6 cellular contexts compared by ENCODE assay signal in the genomic region with DNA sequence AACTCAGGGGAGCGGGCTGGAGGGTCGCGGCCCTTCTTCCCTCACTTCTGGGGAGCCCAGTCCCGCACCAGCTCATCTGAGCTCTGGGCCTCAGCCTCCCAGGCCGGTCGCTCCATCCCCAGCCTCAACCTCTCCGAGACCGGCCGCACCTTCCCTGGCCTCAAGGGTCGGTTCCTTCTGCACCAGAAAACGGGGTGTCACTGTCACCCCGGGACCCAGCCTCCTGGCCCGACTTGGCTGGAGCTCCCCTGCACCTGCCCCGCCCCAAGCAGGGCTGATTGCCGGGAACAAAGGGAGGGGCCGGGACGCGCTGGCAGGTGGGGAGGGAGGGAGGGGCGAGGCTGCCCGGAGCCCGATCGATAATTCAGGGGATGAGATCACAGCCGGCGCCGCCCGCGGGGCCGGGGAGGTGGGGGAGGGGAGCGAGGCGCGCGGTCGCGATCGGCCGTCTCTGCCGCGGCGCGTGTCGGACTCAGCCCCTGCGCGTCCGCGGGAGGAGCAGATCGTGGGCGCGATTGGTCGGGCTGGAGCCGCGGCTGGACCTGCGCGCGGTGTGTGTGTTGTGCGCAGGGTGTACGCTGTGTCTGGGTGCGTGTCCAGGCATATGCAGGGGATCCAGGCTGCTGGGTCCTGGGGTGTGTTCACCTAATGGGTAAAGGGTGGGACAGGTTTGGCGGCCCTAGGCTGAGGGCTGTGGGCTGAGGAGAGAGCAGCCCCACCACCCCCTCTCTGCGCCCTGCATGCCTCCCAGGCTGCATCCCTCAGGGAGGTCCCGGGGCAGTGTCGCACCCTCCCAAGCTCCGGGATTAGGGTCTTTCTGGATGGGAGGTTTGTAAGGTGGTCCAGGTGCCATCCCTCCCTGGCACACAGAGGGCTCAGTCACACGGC. TPM values are rescaled to one million over a fixed set of nuclear protein-coding genes. Genes with fewer than 3 reads are reported as not detected.
A peak's percentile ranks its signal among the peaks of the same experiment; 100 is the strongest.
DNase-seq lines count a peak whose midpoint lies in the region; ATAC-seq and TF ChIP-seq lines count a peak whose summit lies in the region.

No MANE protein-coding gene starts in this region.

- 14 to 35% methylated on average over 5 to 7 of the region's 63 CpGs for WGBS in esophagus squamous epithelium, 2 donors

- H3K27me3 ChIP-seq in esophagus squamous epithelium (peaks cover 0 to 46% (median 0%) of the 10 kb centered on the region in 4 donors), A673 (replicated peaks; ENCODE audit: insufficient read depth, low read depth, low read length, poor library complexity) (peaks cover 24% of the 10 kb centered on the region)

- no peaks in the 10 kb centered on the region for H3K9me3 ChIP-seq in esophagus squamous epithelium
- no peaks in the 10 kb centered on the region for H3K9me3 ChIP-seq in A673 (ENCODE audit: low read depth, low read length, poor library complexity, severe bottlenecking)

- ATAC-seq in HG02678 (IDR thresholded peaks at IDR 0.05; ENCODE audit: unreplicated experiment): no peak

- no TSS peak for BruUV-seq in A673 (replicated peaks; lab: Mats Ljungman, UMichigan)

- CTCF ChIA-PET in A673 (lab: Charles Lee): interaction anchor here (0.6 kb wide), 1 partner anchor 118 kb away, joined by 3 read pairs; no protein-coding TSS in a partner anchor

- H3K27ac ChIP-seq in esophagus squamous epithelium (peak overlapping the region in 2 of 4 donors; percentile 29 to 88), A673 (ENCODE audit: low read depth, low read length, poor library complexity, severe bottlenecking) (no peak overlapping the region)

- no peak for TF ChIP-seq CTCF in esophagus squamous epithelium (IDR thresholded peaks at IDR 0.05)
- no peak for TF ChIP-seq CTCF in A673 (conservative IDR thresholded peaks at IDR 0.05; ENCODE audit: low read depth, low read length)

- POLR2A ChIA-PET in A673 (lab: Charles Lee; ENCODE audit: low non-redundant PET): no interaction called here

- TF ChIP-seq POLR2A in esophagus squamous epithelium (IDR thresholded peaks at IDR 0.05): no peak

- H3K36me3 ChIP-seq in esophagus squamous epithelium (no peaks in the 10 kb centered on the region), A673 (ENCODE audit: insufficient read depth, low read length, poor library complexity, severe bottlenecking) (no peaks in the 10 kb centered on the region)

- H3K4me1 ChIP-seq in esophagus squamous epithelium (peaks cover 10 to 28% (median 15%) of the 10 kb centered on the region in 3 donors), A673 (ENCODE audit: insufficient read depth, low read length, poor library complexity, severe bottlenecking) (no peaks in the 10 kb centered on the region)

- intact Hi-C loops in esophagus squamous epithelium (cut with DNase I): no loop called here
- intact Hi-C loops in A673 (cut with micrococcal nuclease; ENCODE audit: unreplicated experiment): no loop called here

- H3K4me3 ChIP-seq in esophagus squamous epithelium (peak overlapping the region; percentile 26 to 87 (median 66)), A673 (ENCODE audit: low read depth, low read length, poor library complexity, severe bottlenecking) (no peak overlapping the region)

- peak; percentile 29 for DNase-seq in activated T-cell treated with anti-CD3 and anti-CD28 coated beads, Interleukin-2, amount 50 U/mL, for 1 hour
- DNase-seq in activated T-cell treated with anti-CD3 and anti-CD28 coated beads for 4 hours (no peak), esophagus squamous epithelium (lab: John Stamatoyannopoulos, UW) (no peak), A673 (ENCODE audit: low spot score) (no peak)
- peak; percentile 28 for DNase-seq in stimulated activated CD8-positive, alpha-beta memory T cell treated with anti-CD3 and anti-CD28 coated beads, Interleukin-4, amount 100 ng/mL, for 48 hours

RNA-seq across cellular contexts. Expression of a gene that starts 1.1 kb away (rescaled TPM):
- total RNA-seq in esophagus squamous epithelium (10 to 100 TPM in 1 of 4 donors, 1 to 10 TPM in 3; 1.1 to 10.2 (median 4.7) TPM), A673 (2021) (1.1 and 2.0 TPM in 2 replicates)

RNA-seq across cellular contexts. Expression of a gene that starts 34.4 kb away (rescaled TPM):
- total RNA-seq in esophagus squamous epithelium (under 1 TPM in 2 of 4 donors, not detected in 2; 0.19 to 0.40 TPM), A673 (2021) (0.59 and 0.84 TPM in 2 replicates)

RNA-seq across cellular contexts. Expression of a gene that starts 45.4 kb away (rescaled TPM):
- total RNA-seq in esophagus squamous epithelium: 10 to 100 TPM; 29.3 to 46.7 (median 35.6) TPM
- 20.7 and 22.2 TPM in 2 replicates for total RNA-seq in A673 (2021)

RNA-seq across cellular contexts. Expression of a gene that starts 53.0 kb away (rescaled TPM):
- total RNA-seq in esophagus squamous epithelium (1 to 10 TPM in 1 of 4 donors, under 1 TPM in 3; 0.15 to 1.1 (median 0.45) TPM), A673 (2021) (1.8 and 3.5 TPM in 2 replicates)

Comparison
In these comparisons a context has a peak if more than half of its experiments do, and no peak if none do; other contexts are left out.
1. DNase-seq: peak in activated T-cell treated with anti-CD3 and anti-CD28 coated beads, Interleukin-2, amount 50 U/mL, for 1 hour (single experiment) and stimulated activated CD8-positive, alpha-beta memory T cell treated with anti-CD3 and anti-CD28 coated beads, Interleukin-4, amount 100 ng/mL, for 48 hours (single experiment); none in activated T-cell treated with anti-CD3 and anti-CD28 coated beads for 4 hours (single experiment), esophagus squamous epithelium (single experiment) and A673 (single experiment).